Comparison of ENCODE assay signal across 23 cellular contexts in genomic region chr10:132742837-132743194, GRCh38. TPM values are rescaled to one million over a fixed set of nuclear protein-coding genes. Genes with fewer than 3 reads are reported as not detected.
"Had no signal": no experiment of that assay in that cellular context is flagged by ENCODE, and none has a peak within 500 bp of the region (broad histone marks: within the 10 kb centered on the region; RNA-seq: fewer than 3 reads in every experiment).

No MANE protein-coding gene starts in this region.

- H3K4me1 ChIP-seq: adrenal gland, body of pancreas, lower lobe of right lung, right atrium auricular region, suprapubic skin had no signal

- H3K27me3 ChIP-seq: adrenal gland, body of pancreas, right atrium auricular region, suprapubic skin had no signal

- H3K27ac Mint-ChIP-seq: activated naive CD4-positive, alpha-beta T cell treated with anti-CD3 and anti-CD28 coated beads, Interleukin-2, amount 50 U/mL, for 72 hours; natural killer cell treated with Interleukin-12 subunit alpha and Interleukin-12 subunit beta and Interleukin-15 and Interleukin-18, amount 100 ng/mL, for 72 hours; stimulated activated naive CD8-positive, alpha-beta T cell treated with anti-CD3 and anti-CD28 coated beads, Interleukin-15, Interleukin-2, amounts not matched to agents 100 ng/mL and 50 ng/mL, for 24 hours had no signal

- H3K27me3 Mint-ChIP-seq: natural killer cell treated with Interleukin-12 subunit alpha and Interleukin-12 subunit beta and Interleukin-15 and Interleukin-18, amount 100 ng/mL, for 72 hours; progenitor cell of endocrine pancreas; stimulated activated naive CD8-positive, alpha-beta T cell treated with anti-CD3 and anti-CD28 coated beads, Interleukin-15, Interleukin-2, amounts not matched to agents 100 ng/mL and 50 ng/mL, for 24 hours had no signal

- H3K36me3 ChIP-seq: adrenal gland, WERI-Rb-1 had no signal

- DNase-seq: activated CD4-positive, alpha-beta T cell treated with anti-CD3 and anti-CD28 coated beads, Interleukin-2, amount 50 U/mL, for 4 hours; activated gamma-delta T cell treated with Interleukin-2 at 50 U/mL for 16 hours; adrenal gland; body of pancreas; hypothalamus; lower lobe of right lung; stimulated activated CD4-positive, alpha-beta T cell treated with anti-CD3 and anti-CD28 coated beads, Interleukin-2, amount 100 ng/mL, for 24 hours; WERI-Rb-1 had no signal

- H3K9me3 ChIP-seq: adrenal gland, body of pancreas, lower lobe of right lung, right atrium auricular region, suprapubic skin had no signal

- H3K9me3 Mint-ChIP-seq: activated naive CD4-positive, alpha-beta T cell treated with anti-CD3 and anti-CD28 coated beads, Interleukin-2, amount 50 U/mL, for 72 hours; natural killer cell treated with Interleukin-12 subunit alpha and Interleukin-12 subunit beta and Interleukin-15 and Interleukin-18, amount 100 ng/mL, for 72 hours; stimulated activated naive CD8-positive, alpha-beta T cell treated with anti-CD3 and anti-CD28 coated beads, Interleukin-15, Interleukin-2, amounts not matched to agents 100 ng/mL and 50 ng/mL, for 24 hours had no signal

- H3K4me3 ChIP-seq: adrenal gland, body of pancreas, lower lobe of right lung, right atrium auricular region, suprapubic skin had no signal

- H3K27ac ChIP-seq: adrenal gland, body of pancreas, lower lobe of right lung, right atrium auricular region, suprapubic skin, WERI-Rb-1 had no signal

- ATAC-seq: activated naive CD4-positive, alpha-beta T cell treated with anti-CD3 and anti-CD28 coated beads, Interleukin-2, amount 50 U/mL, for 72 hours; body of pancreas; lower lobe of right lung; natural killer cell treated with Interleukin-12 subunit alpha and Interleukin-12 subunit beta and Interleukin-15 and Interleukin-18, amount 100 ng/mL, for 72 hours had no signal

- H3K4me3 Mint-ChIP-seq: natural killer cell treated with Interleukin-12 subunit alpha and Interleukin-12 subunit beta and Interleukin-15 and Interleukin-18, amount 100 ng/mL, for 72 hours; stimulated activated naive CD8-positive, alpha-beta T cell treated with anti-CD3 and anti-CD28 coated beads, Interleukin-15, Interleukin-2, amounts not matched to agents 100 ng/mL and 50 ng/mL, for 24 hours had no signal

- H3K36me3 Mint-ChIP-seq: activated naive CD4-positive, alpha-beta T cell treated with anti-CD3 and anti-CD28 coated beads, Interleukin-2, amount 50 U/mL, for 72 hours; natural killer cell treated with Interleukin-12 subunit alpha and Interleukin-12 subunit beta and Interleukin-15 and Interleukin-18, amount 100 ng/mL, for 72 hours had no signal

RNA-seq across cellular contexts. Expression of gene NKX6-2, which starts 43.1 kb away (rescaled TPM):
- total RNA-seq: activated CD8-positive, alpha-beta memory T cell treated with anti-CD3 and anti-CD28 coated beads for 36 hours; activated naive CD4-positive, alpha-beta T cell treated with anti-CD3 and anti-CD28 coated beads, Interleukin-2, amount 50 U/mL, for 72 hours; adrenal gland; cardiac septum; dermis microvascular lymphatic vessel endothelial cell; fibroblast of lung; left colon; lower lobe of right lung; mesenteric fat pad; natural killer cell treated with Interleukin-12 subunit alpha and Interleukin-12 subunit beta and Interleukin-15 and Interleukin-18, amount 100 ng/mL, for 72 hours; osteoblast; right atrium auricular region; skeletal muscle tissue; suprapubic skin; T-helper 2 cell treated with Interferon-gamma antibody and Interleukin-4, amounts not matched to agents 100 ng/mL and 5 ng/mL, for 36 hours had no signal
- polyA plus RNA-seq: fibroblast of lung had no signal
